ENCODE assay signal across 16 cellular contexts in the genomic region with DNA sequence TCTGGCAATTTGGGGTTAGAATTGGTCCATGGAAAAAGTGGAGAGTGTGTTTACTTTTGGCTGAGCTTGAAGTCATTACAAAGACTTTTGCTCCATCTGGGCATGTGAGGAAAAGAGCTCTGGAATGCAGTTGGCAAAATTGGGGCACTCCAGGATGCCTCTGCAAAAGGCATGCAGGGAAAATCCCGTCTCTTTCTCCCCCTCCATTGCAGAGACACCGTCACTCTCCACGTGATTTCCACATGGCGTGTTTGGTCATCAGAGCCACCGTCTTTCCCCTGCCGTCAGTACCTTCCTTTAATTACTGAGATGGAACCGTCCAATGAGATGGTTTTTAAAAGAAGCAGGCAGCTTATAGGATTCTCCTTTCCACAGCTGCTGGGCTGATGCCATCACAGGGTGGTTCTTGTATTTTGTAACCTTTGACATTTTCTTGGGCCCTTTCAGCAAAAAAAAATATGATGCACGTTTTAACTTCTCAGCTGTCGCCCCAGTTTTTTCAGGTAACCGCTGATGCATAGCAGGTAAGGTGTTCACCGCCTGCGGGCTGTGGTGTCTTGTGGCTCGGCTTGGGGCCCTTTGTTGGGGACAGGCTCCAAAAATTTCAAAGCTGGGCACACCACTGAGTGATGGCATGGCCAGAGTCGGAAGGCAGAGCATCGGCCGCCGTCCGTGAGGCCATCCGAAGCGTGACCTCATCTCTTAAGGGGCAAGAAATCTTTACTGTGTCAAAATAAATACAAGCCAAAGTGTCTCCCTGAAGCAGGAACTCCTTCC.
"Had no signal": no experiment of that assay in that cellular context is flagged by ENCODE, and none has a peak within 500 bp of the region (broad histone marks: within the 10 kb centered on the region; RNA-seq: fewer than 3 reads in every experiment).

No MANE protein-coding gene starts in this region.

- ATAC-seq: activated T-helper 17 cell treated with anti-CD3 and anti-CD28 coated beads, Interleukin-2, amount 50 U/mL, for 72 hours; sciatic nerve; stimulated activated memory B cell treated with anti-CD40 and anti-IgM and Interleukin-4, amounts not matched to agents 10 μg/mL and 1 μg/mL and 100 μg/mL, for 72 hours had no signal

- H3K9me3 ChIP-seq: adrenal gland, colonic mucosa, testis had no signal

- H3K4me2 ChIP-seq: smooth muscle cell had no signal

- H3K27me3 ChIP-seq: adrenal gland, colonic mucosa, testis had no signal

- DNase-seq: activated CD4-positive, alpha-beta T cell treated with anti-CD3 and anti-CD28 coated beads for 1 hour; activated CD4-positive, alpha-beta T cell treated with anti-CD3 and anti-CD28 coated beads, Interleukin-2, amount 50 U/mL, for 1 hour; activated T-cell treated with anti-CD3 and anti-CD28 coated beads, Interleukin-2, amount 50 U/mL, for 24 hours; adrenal gland; colonic mucosa; foreskin melanocyte; hypothalamus; naive B cell; nucleus accumbens; stimulated activated CD4-positive, alpha-beta T cell treated with anti-CD3 and anti-CD28 coated beads, Interleukin-15, amount 100 ng/mL, for 24 hours; T-helper 9 cell; testis had no signal

- H3K4me3 ChIP-seq: adrenal gland, colonic mucosa, smooth muscle cell, testis had no signal

- H3K36me3 ChIP-seq: adrenal gland, colonic mucosa had no signal

- H3K27ac ChIP-seq: adrenal gland, colonic mucosa, testis had no signal

- H3K4me1 ChIP-seq: adrenal gland, colonic mucosa, testis had no signal
